In the genomic region with DNA sequence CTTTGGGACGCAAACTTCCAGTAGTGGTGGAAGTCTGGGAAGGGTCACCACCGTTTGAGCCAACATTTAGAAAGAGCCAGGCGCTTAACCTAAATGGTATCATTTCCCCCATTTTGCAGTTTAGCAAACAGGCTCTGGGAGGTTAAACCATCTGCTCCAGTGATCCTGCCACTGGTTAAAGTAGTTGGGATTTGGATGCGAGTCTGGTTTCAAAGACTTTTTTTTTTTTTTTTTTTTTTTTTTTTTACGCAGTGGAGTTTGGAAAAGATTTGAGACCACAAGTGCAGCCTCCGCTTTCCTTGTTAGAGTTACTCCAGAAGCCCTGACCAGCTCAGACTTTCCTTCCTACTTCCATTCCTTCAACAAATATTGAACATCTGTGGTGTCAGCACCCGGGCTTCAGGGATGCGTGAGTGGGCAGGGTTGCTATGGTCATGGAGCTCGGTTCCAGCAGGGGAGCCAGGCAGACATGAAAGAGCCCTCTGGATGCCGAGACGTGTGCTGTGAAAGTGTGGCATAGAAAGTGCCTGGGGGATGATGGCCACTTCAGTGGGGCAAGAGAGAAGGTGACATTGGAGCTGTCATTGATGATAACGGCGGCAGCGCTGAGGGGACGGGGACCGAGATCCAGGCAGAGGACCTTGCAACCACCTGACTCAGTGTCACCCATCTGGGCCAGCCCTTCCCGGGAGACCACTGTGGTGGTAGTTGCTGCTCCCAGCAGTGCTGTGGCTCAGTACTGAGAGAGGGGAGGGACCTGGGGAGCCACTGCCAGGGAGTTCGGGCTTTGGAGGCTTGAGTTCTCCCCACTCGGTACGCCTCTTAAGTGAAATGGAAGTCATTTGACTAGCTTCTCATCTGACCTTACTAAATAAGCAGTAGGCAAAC, we compare ENCODE assay signal across 2 cellular contexts.
TF ChIP-seq lines count a peak whose summit lies in the region.

No MANE protein-coding gene starts in this region.

TF ChIP-seq in IMR-90, 13 proteins besides CTCF, POLR2A, EP300 and RAD21:
- TF ChIP-seq RCOR1 (IDR thresholded peaks at IDR 0.05; ENCODE audit: insufficient replicate concordance, low read length) (no peak), SMC3 (IDR thresholded peaks at IDR 0.05; ENCODE audit: low read depth, low read length) (no peak), NFE2L2 (IDR thresholded peaks at IDR 0.05; ENCODE audit: low read depth, low read length) (no peak), CEBPB (IDR thresholded peaks at IDR 0.05; ENCODE audit: low read depth, low read length) (no peak), MAFK (IDR thresholded peaks at IDR 0.05; ENCODE audit: low read depth, low read length) (no peak), CHD1 (IDR thresholded peaks at IDR 0.05; ENCODE audit: low read depth, low read length) (no peak), MAZ (IDR thresholded peaks at IDR 0.05; ENCODE audit: borderline replicate concordance, low read depth, low read length) (no peak)

TF ChIP-seq in WTC11, 78 proteins besides CTCF, POLR2A, EP300 and RAD21:
- TF ChIP-seq TEAD1 (CRISPR knock-in tag; IDR thresholded peaks at IDR 0.05) (no peak), SOX15 (CRISPR knock-in tag; IDR thresholded peaks at IDR 0.05) (no peak), NFE2L1 (CRISPR knock-in tag; IDR thresholded peaks at IDR 0.05) (no peak)
- TF ChIP-seq, protein P1, sequence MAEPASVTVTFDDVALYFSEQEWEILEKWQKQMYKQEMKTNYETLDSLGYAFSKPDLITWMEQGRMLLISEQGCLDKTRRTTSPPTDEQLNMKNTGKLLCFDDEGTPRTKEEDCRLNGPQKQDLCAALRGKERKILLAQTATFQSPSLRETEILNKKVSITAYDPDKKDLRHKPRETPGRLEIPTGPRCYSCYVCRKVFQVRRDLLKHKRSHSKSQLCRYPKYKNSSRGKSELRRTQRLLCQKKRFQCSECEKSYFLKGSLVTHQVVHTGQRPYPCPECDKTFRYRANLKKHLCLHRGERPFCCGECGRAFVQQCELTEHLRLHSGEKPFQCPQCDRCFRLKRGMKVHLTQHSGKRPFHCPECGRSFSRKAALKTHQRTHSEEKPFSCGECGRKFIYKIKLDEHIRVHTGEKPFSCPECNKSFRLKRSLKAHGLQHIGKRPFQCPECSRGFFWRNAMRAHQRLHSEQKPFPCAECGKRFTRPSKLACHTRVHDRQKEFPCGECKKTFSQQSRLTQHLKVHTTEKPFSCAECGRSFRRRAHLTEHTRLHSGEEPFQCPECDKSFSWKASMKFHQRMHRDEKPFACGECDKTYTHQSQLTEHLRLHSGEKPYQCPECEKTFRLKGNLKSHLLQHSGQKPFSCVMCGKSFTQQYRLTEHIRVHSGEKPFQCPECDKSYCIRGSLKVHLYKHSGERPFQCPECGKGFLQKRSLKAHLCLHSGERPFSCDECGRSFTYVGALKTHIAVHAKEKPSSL (CRISPR knock-in tag; conservative IDR thresholded peaks at IDR 0.05), result no peak
